Comparison of ENCODE assay signal across 9 cellular contexts in the genomic region with DNA sequence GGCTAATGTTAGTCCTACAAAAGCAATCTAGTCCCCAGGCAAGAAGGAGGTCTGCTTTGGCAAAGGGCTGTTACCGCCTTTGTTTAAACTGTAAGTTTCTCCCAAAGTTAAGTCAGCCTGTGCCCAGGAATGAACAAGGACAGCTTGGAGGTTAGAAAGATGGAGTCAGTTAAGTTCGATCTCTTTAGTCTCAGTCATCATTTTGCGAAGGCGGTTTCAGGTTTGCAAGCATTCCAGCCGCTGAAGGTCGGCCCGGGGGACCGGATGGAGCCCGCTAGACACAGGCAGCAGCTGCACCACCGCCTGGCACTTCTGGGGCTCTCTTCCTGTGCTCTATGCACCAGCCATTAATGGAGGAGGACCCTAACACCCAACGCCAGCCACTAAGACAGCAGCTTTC.
A peak's percentile ranks its signal among the peaks of the same experiment; 100 is the strongest.
DNase-seq lines count a peak whose midpoint lies in the region; ATAC-seq and TF ChIP-seq lines count a peak whose summit lies in the region.
"Had no signal": no experiment of that assay in that cellular context is flagged by ENCODE, and none has a peak within 500 bp of the region (broad histone marks: within the 10 kb centered on the region; RNA-seq: fewer than 3 reads in every experiment).

No MANE protein-coding gene starts in this region.

- peak overlapping the region; percentile 81 for H3K27ac Mint-ChIP-seq in stimulated activated naive CD8-positive, alpha-beta T cell treated with anti-CD3 and anti-CD28 coated beads, Interleukin-15, Interleukin-2, amounts not matched to agents 100 ng/mL and 50 ng/mL, for 24 hours
- peak overlapping the region in 1 of 2 donors; percentile 35 for H3K27ac Mint-ChIP-seq in stimulated activated naive CD8-positive, alpha-beta T cell treated with anti-CD3 and anti-CD28 coated beads, Interleukin-15, amount 100 ng/mL, for 72 hours
- H3K27ac Mint-ChIP-seq in chondrocyte (ENCODE audit: unreplicated experiment) = peak overlapping the region; percentile 99
- H3K27ac Mint-ChIP-seq in naive thymus-derived CD4-positive, alpha-beta T cell = peak overlapping the region in 7 of 9 donors; percentile 29 to 87 (median 50)

- no peaks in the 10 kb centered on the region for H3K9me3 Mint-ChIP-seq in stimulated activated naive CD8-positive, alpha-beta T cell treated with anti-CD3 and anti-CD28 coated beads, Interleukin-15, Interleukin-2, amounts not matched to agents 100 ng/mL and 50 ng/mL, for 24 hours
- H3K9me3 Mint-ChIP-seq in stimulated activated naive CD8-positive, alpha-beta T cell treated with anti-CD3 and anti-CD28 coated beads, Interleukin-15, amount 100 ng/mL, for 72 hours = no peaks in the 10 kb centered on the region
- no peaks in the 10 kb centered on the region for H3K9me3 Mint-ChIP-seq in chondrocyte (ENCODE audit: low read depth)
- H3K9me3 Mint-ChIP-seq in naive thymus-derived CD4-positive, alpha-beta T cell = peaks cover 0 to 1% (median 0%) of the 10 kb centered on the region in 11 donors
- H3K9me3 Mint-ChIP-seq: dendritic cell treated with granulocyte-macrophage colony-stimulating factor and Interleukin-4, amounts not matched to agents 40 ng/mL and 50 ng/mL, for 4 days had no signal

- H3K4me3 Mint-ChIP-seq in stimulated activated naive CD8-positive, alpha-beta T cell treated with anti-CD3 and anti-CD28 coated beads, Interleukin-15, Interleukin-2, amounts not matched to agents 100 ng/mL and 50 ng/mL, for 24 hours = peak overlapping the region; percentile 14
- peak overlapping the region in 1 of 2 donors; percentile 24 for H3K4me3 Mint-ChIP-seq in stimulated activated naive CD8-positive, alpha-beta T cell treated with anti-CD3 and anti-CD28 coated beads, Interleukin-15, amount 100 ng/mL, for 72 hours
- no peak overlapping the region for H3K4me3 Mint-ChIP-seq in chondrocyte (ENCODE audit: unreplicated experiment)
- H3K4me3 Mint-ChIP-seq in naive thymus-derived CD4-positive, alpha-beta T cell = peak overlapping the region in 5 of 10 donors; percentile 2 to 57 (median 16)

- DNase-seq in stimulated activated naive CD8-positive, alpha-beta T cell treated with anti-CD3 and anti-CD28 coated beads, Interleukin-15, amount 100 ng/mL, for 72 hours = no peak
- DNase-seq in chondrocyte (ENCODE audit: low spot score) = no peak
- no peak for DNase-seq in naive thymus-derived CD4-positive, alpha-beta T cell
- no peak for DNase-seq in RPMI8226
- DNase-seq in NCI-H526 (lab: John Stamatoyannopoulos, UW) = no peak
- no peak for DNase-seq in germinal center (ENCODE audit: low spot score)

- H3K27ac ChIP-seq in naive thymus-derived CD4-positive, alpha-beta T cell (ENCODE audit: low read depth, low read length) = no peak overlapping the region

- H3K27me3 ChIP-seq in naive thymus-derived CD4-positive, alpha-beta T cell (ENCODE audit: control insufficient read depth in 2 of 2, insufficient read depth in 2 of 2, low read length in 2 of 2) = no peaks in the 10 kb centered on the region

- peaks cover 96% of the 10 kb centered on the region for H3K4me1 Mint-ChIP-seq in stimulated activated naive CD8-positive, alpha-beta T cell treated with anti-CD3 and anti-CD28 coated beads, Interleukin-15, Interleukin-2, amounts not matched to agents 100 ng/mL and 50 ng/mL, for 24 hours (ENCODE audit: low read depth)
- H3K4me1 Mint-ChIP-seq in stimulated activated naive CD8-positive, alpha-beta T cell treated with anti-CD3 and anti-CD28 coated beads, Interleukin-15, amount 100 ng/mL, for 72 hours = peaks cover 97% of the 10 kb centered on the region
- H3K4me1 Mint-ChIP-seq in chondrocyte (ENCODE audit: low read depth) = peaks cover 94% of the 10 kb centered on the region
- H3K4me1 Mint-ChIP-seq in naive thymus-derived CD4-positive, alpha-beta T cell = peaks cover 65 to 95% (median 81%) of the 10 kb centered on the region in 7 donors

- CTCF ChIA-PET in naive thymus-derived CD4-positive, alpha-beta T cell (lab: Charles Lee) = interaction anchor here (0.9 to 1.0 kb wide), 2 partner anchors 166 to 168 kb away, joined by 3 to 5 read pairs; no protein-coding TSS in a partner anchor

- ATAC-seq in stimulated activated naive CD8-positive, alpha-beta T cell treated with anti-CD3 and anti-CD28 coated beads, Interleukin-15, amount 100 ng/mL, for 72 hours = no peak
- ATAC-seq in naive thymus-derived CD4-positive, alpha-beta T cell = no peak
- ATAC-seq in HG02571 (IDR thresholded peaks at IDR 0.05; ENCODE audit: unreplicated experiment) = no peak

- H3K9me3 ChIP-seq in naive thymus-derived CD4-positive, alpha-beta T cell (ENCODE audit: control insufficient read depth in 2 of 3, low read length in 3 of 3) = no peaks in the 10 kb centered on the region

- no peaks in the 10 kb centered on the region for H3K27me3 Mint-ChIP-seq in stimulated activated naive CD8-positive, alpha-beta T cell treated with anti-CD3 and anti-CD28 coated beads, Interleukin-15, Interleukin-2, amounts not matched to agents 100 ng/mL and 50 ng/mL, for 24 hours
- no peaks in the 10 kb centered on the region for H3K27me3 Mint-ChIP-seq in stimulated activated naive CD8-positive, alpha-beta T cell treated with anti-CD3 and anti-CD28 coated beads, Interleukin-15, amount 100 ng/mL, for 72 hours
- H3K27me3 Mint-ChIP-seq in chondrocyte (ENCODE audit: low read depth) = no peaks in the 10 kb centered on the region
- no peaks in the 10 kb centered on the region for H3K27me3 Mint-ChIP-seq in naive thymus-derived CD4-positive, alpha-beta T cell
- H3K27me3 Mint-ChIP-seq: dendritic cell treated with granulocyte-macrophage colony-stimulating factor and Interleukin-4, amounts not matched to agents 40 ng/mL and 50 ng/mL, for 4 days had no signal

- H3K36me3 Mint-ChIP-seq in stimulated activated naive CD8-positive, alpha-beta T cell treated with anti-CD3 and anti-CD28 coated beads, Interleukin-15, Interleukin-2, amounts not matched to agents 100 ng/mL and 50 ng/mL, for 24 hours (ENCODE audit: low read depth) = peaks cover 25% of the 10 kb centered on the region
- no peaks in the 10 kb centered on the region for H3K36me3 Mint-ChIP-seq in chondrocyte (ENCODE audit: low read depth)
- H3K36me3 Mint-ChIP-seq in naive thymus-derived CD4-positive, alpha-beta T cell = peaks cover 0 to 24% (median 7%) of the 10 kb centered on the region in 5 donors

- TF ChIP-seq CTCF in chondrocyte (IDR thresholded peaks at IDR 0.05) = no peak

- H3K4me3 ChIP-seq in naive thymus-derived CD4-positive, alpha-beta T cell (ENCODE audit: low read length) = no peak overlapping the region

- POLR2A ChIA-PET in naive thymus-derived CD4-positive, alpha-beta T cell (lab: Charles Lee) = interaction anchor here (1.1 kb wide), 1 partner anchor 10 kb away, joined by 3 read pairs; no protein-coding TSS in a partner anchor

- intact Hi-C loops in naive thymus-derived CD4-positive, alpha-beta T cell (cut with micrococcal nuclease) = no loop called here

- H3K4me1 ChIP-seq in naive thymus-derived CD4-positive, alpha-beta T cell (ENCODE audit: control insufficient read depth in 2 of 2, insufficient read depth in 2 of 2, low read length in 2 of 2) = peaks cover 28 to 40% of the 10 kb centered on the region in 2 donors

- peaks cover 0 to 13% (median 0%) of the 10 kb centered on the region in 3 experiments for H3K36me3 ChIP-seq in naive thymus-derived CD4-positive, alpha-beta T cell (ENCODE audit: control insufficient read depth in 2 of 3, insufficient read depth in 3 of 3, low read length in 3 of 3)
